In the genomic region with DNA sequence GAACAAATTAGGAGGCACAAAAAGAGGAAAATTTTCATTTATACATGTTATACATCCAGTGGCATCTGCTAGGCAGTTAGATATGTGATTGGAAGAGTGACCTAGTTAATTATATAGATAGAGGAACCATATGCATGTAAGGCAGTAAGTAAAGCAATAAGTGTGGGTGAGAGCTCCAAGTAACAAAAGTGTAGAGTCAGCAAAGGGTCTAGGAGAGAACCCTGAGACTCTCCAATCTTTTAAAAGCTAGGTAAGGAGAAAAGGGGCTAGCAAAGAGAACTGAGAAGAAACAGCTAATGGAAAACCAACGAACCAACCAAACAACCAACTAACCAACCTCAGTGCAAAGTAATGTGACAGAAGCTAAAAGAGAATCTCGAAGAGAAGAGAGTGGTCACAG, we compare ENCODE assay signal across 30 cellular contexts. TPM values are rescaled to one million over a fixed set of nuclear protein-coding genes. Genes with fewer than 3 reads are reported as not detected.
"Had no signal": no experiment of that assay in that cellular context is flagged by ENCODE, and none has a peak within 500 bp of the region (broad histone marks: within the 10 kb centered on the region; RNA-seq: fewer than 3 reads in every experiment).

No MANE protein-coding gene starts in this region.

- ATAC-seq: stimulated activated effector memory CD8-positive, alpha-beta T cell treated with anti-CD3 and anti-CD28 coated beads, Interleukin-12 subunit alpha, Interleukin-12 subunit beta, amount 100 ng/mL, for 72 hours; stimulated activated memory B cell treated with anti-CD40 and anti-IgM and Interleukin-4, amounts not matched to agents 10 μg/mL and 1 μg/mL and 100 μg/mL, for 72 hours; stimulated activated naive B cell treated with anti-CD40 and anti-IgM and Interleukin-4, amounts not matched to agents 10 μg/mL and 1 μg/mL and 100 μg/mL, for 72 hours; stimulated activated naive CD8-positive, alpha-beta T cell treated with anti-CD3 and anti-CD28 coated beads, Interleukin-15, amount 100 ng/mL, for 72 hours; stimulated activated naive CD8-positive, alpha-beta T cell treated with anti-CD3 and anti-CD28 coated beads, Interleukin-15, Interleukin-2, amounts not matched to agents 100 U/mL and 50 U/mL, for 24 hours; upper lobe of right lung had no signal

- FAIRE-seq: urothelium cell line had no signal

- H3K4me1 ChIP-seq: uterus had no signal

- H3K9me3 ChIP-seq: stomach, suprapubic skin, testis, thoracic aorta, thyroid gland, tibial artery, tibial nerve, transverse colon, upper lobe of left lung, upper lobe of right lung, uterus, vagina had no signal

- H3K27me3 ChIP-seq: testis, thyroid gland, vagina had no signal

- H3K27ac ChIP-seq: stomach, suprapubic skin, testis, thoracic aorta, thyroid gland, tibial artery, tibial nerve, transverse colon, upper lobe of left lung, upper lobe of right lung, uterus, vagina had no signal

- DNase-seq: stimulated activated CD4-positive, alpha-beta T cell treated with anti-CD3 and anti-CD28 coated beads, Interleukin-2, amount 100 ng/mL, for 48 hours; stimulated activated CD4-positive, alpha-beta T cell treated with anti-CD3 and anti-CD28 coated beads, Interleukin-4, amount 100 ng/mL, for 1 hour; stimulated activated CD4-positive, alpha-beta T cell treated with anti-CD3 and anti-CD28 coated beads, Interleukin-4, amount 100 ng/mL, for 24 hours; stimulated activated CD4-positive, alpha-beta T cell treated with anti-CD3 and anti-CD28 coated beads, Interleukin-4, amount 100 ng/mL, for 4 hours; stimulated activated CD8-positive, alpha-beta memory T cell treated with anti-CD3 and anti-CD28 coated beads, Interleukin-4, amount 100 ng/mL, for 48 hours; stimulated activated naive B cell treated with anti-CD40 and anti-IgM and Interleukin-4, amounts not matched to agents 10 μg/mL and 1 μg/mL and 100 μg/mL, for 72 hours; stimulated activated naive CD4-positive, alpha-beta T cell; stimulated activated naive CD4-positive, alpha-beta T cell treated with Interleukin-2 at 50 U/mL for 16 hours; stimulated activated naive CD8-positive, alpha-beta T cell treated with anti-CD3 and anti-CD28 coated beads, Interleukin-15, amount 100 ng/mL, for 72 hours; stimulated activated naive CD8-positive, alpha-beta T cell treated with anti-CD3 and anti-CD28 coated beads, Interleukin-15, Interleukin-2, amounts not matched to agents 100 U/mL and 50 U/mL, for 24 hours; stomach; substantia nigra; testis; thyroid gland; tibial artery; transverse colon; trophoblast cell; upper lobe of left lung; upper lobe of right lung; uterus had no signal

- H3K4me3 ChIP-seq: stomach, suprapubic skin, testis, thoracic aorta, thyroid gland, tibial artery, tibial nerve, transverse colon, upper lobe of left lung, upper lobe of right lung, uterus, vagina had no signal

- H3K36me3 ChIP-seq: stomach, suprapubic skin, thoracic aorta, thyroid gland, tibial artery, tibial nerve, transverse colon, upper lobe of left lung, upper lobe of right lung, uterus, vagina had no signal

RNA-seq across cellular contexts. Expression of a gene that starts 3.8 kb away (rescaled TPM):
- total RNA-seq: subcutaneous adipose tissue, suprapubic skin, thoracic aorta, transverse colon, upper lobe of right lung, ureter, urinary bladder, vagina had no signal
- polyA plus RNA-seq: stomach, urinary bladder had no signal
